Comparison of ENCODE assay signal across 12 cellular contexts in genomic region chrX:13317366-13317765, GRCh38. TPM values are rescaled to one million over a fixed set of nuclear protein-coding genes. Genes with fewer than 3 reads are reported as not detected.
"Had no signal": no experiment of that assay in that cellular context is flagged by ENCODE, and none has a peak within 500 bp of the region (broad histone marks: within the 10 kb centered on the region; RNA-seq: fewer than 3 reads in every experiment).

No MANE protein-coding gene starts in this region.

- H3K4me3 Mint-ChIP-seq: GM23338, H9, HFFc6 had no signal

- DNase-seq: GM23248, GOT3, H7, H9, HCEC 1CT, HFFc6 had no signal

- H3K27ac Mint-ChIP-seq: GM23338, H9, HFFc6 had no signal

- H3K4me1 ChIP-seq: HAP-1 had no signal

- H3K27ac ChIP-seq: GM23248 had no signal

- H3K9ac ChIP-seq: GM23248 had no signal

- FAIRE-seq: H1, H54 had no signal

- H3K4me3 ChIP-seq: GM23248, GM23338, HAP-1 had no signal

- H2AFZ ChIP-seq: GM23248, GM23338 had no signal

- H3K4me2 ChIP-seq: GM23338 had no signal

- H3K9me3 Mint-ChIP-seq: GM23338, HFFc6 had no signal

- H3K4me1 Mint-ChIP-seq: GM23338, H9 had no signal

- ATAC-seq: GM23338, HCT116 had no signal

- H3K36me3 ChIP-seq: HAP-1 had no signal

RNA-seq across cellular contexts. Expression of gene ATXN3L, which starts 2.5 kb away (rescaled TPM):
- total RNA-seq: GM23248, GM23338, H1, H4, H7, H9, HFFc6 had no signal
- polyA plus RNA-seq: GM23248, GM23338, H1 had no signal
